ENCODE assay signal across 1 cellular context in the genomic region with DNA sequence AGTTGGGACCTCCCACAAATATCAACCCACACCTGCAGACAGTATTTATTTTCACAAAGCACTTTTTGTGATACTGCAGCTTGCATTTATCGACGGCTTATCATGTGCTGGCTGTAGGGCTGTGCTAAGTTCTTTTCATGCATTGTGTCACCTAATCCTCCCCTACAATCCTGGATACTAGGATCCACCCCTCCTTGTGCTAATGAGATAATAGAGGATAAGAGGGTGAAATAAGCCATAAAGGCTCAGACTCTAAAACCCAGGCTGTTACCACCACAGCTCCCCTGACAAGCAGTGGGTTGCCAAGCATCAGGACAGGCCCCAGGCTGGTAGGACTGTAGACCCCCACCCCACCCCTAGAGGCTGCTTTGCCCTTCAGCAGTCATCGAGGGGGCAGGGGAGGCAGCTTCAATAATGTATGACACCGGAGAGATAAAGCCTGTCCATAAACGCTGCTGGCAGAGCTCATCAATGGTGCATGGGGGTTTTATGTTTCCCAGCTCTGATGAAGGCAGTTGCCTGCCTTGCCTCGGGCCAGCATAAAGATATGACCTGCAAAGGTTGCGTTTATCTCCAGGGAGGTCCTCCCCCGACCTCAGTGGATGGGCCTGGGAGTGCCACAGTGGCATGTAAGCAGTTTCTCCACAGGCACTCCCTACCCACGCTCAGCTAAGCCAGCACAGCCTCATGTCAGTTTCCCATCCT.
TF ChIP-seq lines count a peak whose summit lies in the region.

No MANE protein-coding gene starts in this region.

TF ChIP-seq in IMR-90, 13 proteins besides CTCF, POLR2A, EP300 and RAD21 (continued from another document):
- TF ChIP-seq CEBPB (IDR thresholded peaks at IDR 0.05; ENCODE audit: low read depth, low read length) = no peak
